ENCODE assay signal across 11 cellular contexts in genomic region chr11:94938399-94939055, GRCh38. TPM values are rescaled to one million over a fixed set of nuclear protein-coding genes. Genes with fewer than 3 reads are reported as not detected.
A peak's percentile ranks its signal among the peaks of the same experiment; 100 is the strongest.
DNase-seq lines count a peak whose midpoint lies in the region; ATAC-seq and TF ChIP-seq lines count a peak whose summit lies in the region.
"Had no signal": no experiment of that assay in that cellular context is flagged by ENCODE, and none has a peak within 500 bp of the region (broad histone marks: within the 10 kb centered on the region; RNA-seq: fewer than 3 reads in every experiment).

No MANE protein-coding gene starts in this region.

- no peaks in the 10 kb centered on the region for H3K79me2 ChIP-seq in GM23338 (replicated peaks; ENCODE audit: insufficient read depth)

- intact Hi-C loops in left ventricle myocardium inferior (cut with micrococcal nuclease) = no loop called here
- intact Hi-C loops in stomach (cut with DNase I; ENCODE audit: low total_unique reads) = no loop called here

- peak overlapping the region; percentile 72; the same call in 1 of the 2 replicates for H2AFZ ChIP-seq in GM23338

- WGBS in stomach, 5 donors = 32 to 48% (median 45%) methylated on average over 8 of the region's 8 CpGs

- H3K9ac ChIP-seq in adipocyte (ENCODE audit: low read length) = peak overlapping the region; percentile 43

- no peaks in the 10 kb centered on the region for H3K27me3 ChIP-seq in GM23338 (ENCODE audit: insufficient read depth)
- no peaks in the 10 kb centered on the region for H3K27me3 ChIP-seq in adipocyte (replicated peaks; ENCODE audit: control insufficient read depth, insufficient read depth, low read length)
- no peaks in the 10 kb centered on the region for H3K27me3 ChIP-seq in left ventricle myocardium inferior (ENCODE audit: low read depth)
- H3K27me3 ChIP-seq in stomach = no peaks in the 10 kb centered on the region
- H3K27me3 ChIP-seq: Peyer's patch had no signal

- H3K9me3 ChIP-seq in adipocyte (ENCODE audit: control insufficient read depth, low read length) (peaks cover 3% of the 10 kb centered on the region), left ventricle myocardium inferior (replicated peaks) (no peaks in the 10 kb centered on the region), stomach (no peaks in the 10 kb centered on the region)
- H3K9me3 ChIP-seq: Peyer's patch had no signal

- no peaks in the 10 kb centered on the region for H3K9me2 ChIP-seq in GM23338 (ENCODE audit: insufficient read depth)

- no peaks in the 10 kb centered on the region for H3K36me3 ChIP-seq in GM23338 (ENCODE audit: insufficient read depth)
- no peaks in the 10 kb centered on the region for H3K36me3 ChIP-seq in adipocyte (ENCODE audit: control insufficient read depth, insufficient read depth, low read length, severe bottlenecking)
- H3K36me3 ChIP-seq in left ventricle myocardium inferior = no peaks in the 10 kb centered on the region
- H3K36me3 ChIP-seq in stomach = no peaks in the 10 kb centered on the region
- H3K36me3 ChIP-seq: Peyer's patch had no signal

- no peak for ATAC-seq in GM23338
- no peak for ATAC-seq in HG02870 (IDR thresholded peaks at IDR 0.05; ENCODE audit: unreplicated experiment)
- no peak for ATAC-seq in HG03108 (IDR thresholded peaks at IDR 0.05; ENCODE audit: unreplicated experiment)
- ATAC-seq: GM12878 had no signal

- no peak for TF ChIP-seq EP300 in stomach (IDR thresholded peaks at IDR 0.05)

- H4K20me1 ChIP-seq in GM23338 (replicated peaks; ENCODE audit: insufficient read depth) = no peaks in the 10 kb centered on the region

- H3K4me1 ChIP-seq in GM23338 (ENCODE audit: insufficient read depth) = peaks cover 26% of the 10 kb centered on the region
- H3K4me1 ChIP-seq in adipocyte (ENCODE audit: control insufficient read depth, insufficient read depth, low read length) = peaks cover 31% of the 10 kb centered on the region
- peaks cover 40% of the 10 kb centered on the region for H3K4me1 ChIP-seq in left ventricle myocardium inferior
- peaks cover 0 to 7% (median 2%) of the 10 kb centered on the region in 4 donors for H3K4me1 ChIP-seq in stomach
- H3K4me1 ChIP-seq: Peyer's patch had no signal

- peaks cover 37% of the 10 kb centered on the region for H3K4me1 Mint-ChIP-seq in GM23338

- H3F3A ChIP-seq in GM23338 (replicated peaks; ENCODE audit: low read depth) = no peaks in the 10 kb centered on the region

- no peak overlapping the region for H3K4me3 Mint-ChIP-seq in GM23338
- H3K4me3 Mint-ChIP-seq: endodermal cell had no signal

- peaks cover 7% of the 10 kb centered on the region for H3K27me3 Mint-ChIP-seq in GM23338 (ENCODE audit: insufficient read depth, low read depth, poor library complexity)

- no peak for DNase-seq in GM23338 (ENCODE audit: low spot score)
- peak; percentile 90 for DNase-seq in adipocyte (ENCODE audit: low read depth)
- DNase-seq in left ventricle myocardium inferior = peak; percentile 82
- no peak for DNase-seq in stomach
- DNase-seq in epidermal melanocyte (ENCODE audit: insufficient read length, low spot score) = no peak
- DNase-seq in SK-N-DZ (ENCODE audit: low spot score) = no peak
- DNase-seq: endodermal cell had no signal

- no peak overlapping the region for H3K4me2 ChIP-seq in GM23338

- H3K9me3 Mint-ChIP-seq in GM23338 = no peaks in the 10 kb centered on the region
- H3K9me3 Mint-ChIP-seq: endodermal cell had no signal

- no peak for TF ChIP-seq POLR2A in stomach (IDR thresholded peaks at IDR 0.05)

- no peak overlapping the region for H3K27ac Mint-ChIP-seq in GM23338
- H3K27ac Mint-ChIP-seq: endodermal cell had no signal

- H3K27ac ChIP-seq in GM23338 (ENCODE audit: low read depth) = no peak overlapping the region
- peak overlapping the region; percentile 72 for H3K27ac ChIP-seq in left ventricle myocardium inferior (replicated peaks)
- H3K27ac ChIP-seq in stomach = peak overlapping the region in 3 of 5 donors; percentile 50 to 57 (median 55)
- H3K27ac ChIP-seq: Peyer's patch had no signal

- no peak overlapping the region for H3K4me3 ChIP-seq in GM23338
- peak overlapping the region; percentile 38 for H3K4me3 ChIP-seq in adipocyte (ENCODE audit: low read length)
- H3K4me3 ChIP-seq in left ventricle myocardium inferior = no peak overlapping the region
- no peak overlapping the region for H3K4me3 ChIP-seq in stomach
- H3K4me3 ChIP-seq: GM12878, Peyer's patch had no signal

- H3K36me3 Mint-ChIP-seq in GM23338 (ENCODE audit: low read depth) = no peaks in the 10 kb centered on the region; the same call in 2 of the 3 replicates

- TF ChIP-seq CTCF in GM23338 (conservative IDR thresholded peaks at IDR 0.05; ENCODE audit: low read depth in 2 of 2) (no peak), left ventricle myocardium inferior (IDR thresholded peaks at IDR 0.05; ENCODE audit: borderline replicate concordance) (no peak), stomach (IDR thresholded peaks at IDR 0.05) (no peak)

TF ChIP-seq in GM23338, 12 proteins besides CTCF, POLR2A, EP300 and RAD21:
- TF ChIP-seq POLR2AphosphoS5 (IDR thresholded peaks at IDR 0.05; ENCODE audit: low read depth) (no peak), STAT1 (IDR thresholded peaks at IDR 0.05; ENCODE audit: unreplicated experiment) (no peak), JUNB (IDR thresholded peaks at IDR 0.05; ENCODE audit: unreplicated experiment) (no peak), ETS1 (IDR thresholded peaks at IDR 0.05) (no peak), ZNF331 (CRISPR knock-in tag; IDR thresholded peaks at IDR 0.05; ENCODE audit: low read depth) (no peak), REST (IDR thresholded peaks at IDR 0.05; ENCODE audit: unreplicated experiment) (no peak), ZNF114 (CRISPR knock-in tag; IDR thresholded peaks at IDR 0.05) (no peak)

RNA-seq across cellular contexts. Expression of gene CWC15, which starts 34.8 kb away (rescaled TPM):
- total RNA-seq in GM23338 (2014; rRNA removed; shearing (Covaris generic)) = 28.2 and 31.9 TPM in 2 replicates
- 168 and 177 TPM in 2 replicates for polyA plus RNA-seq in GM23338 (2016; fragmentation: Nextera tagmentation; extraction: Ambion mirVana)
- 71.6 TPM for total RNA-seq in left ventricle myocardium inferior
- 10 to 100 TPM in 4 of 5 donors, 1 to 10 TPM in 1; 8.2 to 47.2 (median 37.5) TPM for total RNA-seq in stomach
- 10 to 100 TPM; 53.9 to 88.9 (median 56.7) TPM for polyA plus RNA-seq in stomach
- polyA plus RNA-seq in SK-N-DZ (2014; cell fraction: cytosol; rRNA removed) = 87.4 and 109 TPM in 2 replicates
- polyA plus RNA-seq in SK-N-DZ (2014; cell fraction: nucleus; rRNA removed) = 149 and 208 TPM in 2 replicates

RNA-seq across cellular contexts. Expression of gene KDM4D, which starts 35.0 kb away (rescaled TPM):
- total RNA-seq in GM23338 (2014; rRNA removed; shearing (Covaris generic)) = 0.94 and 2.6 TPM in 2 replicates
- polyA plus RNA-seq in GM23338 (2016; fragmentation: Nextera tagmentation; extraction: Ambion mirVana) (0.65 and 1.4 TPM in 2 replicates), stomach (under 1 TPM; 0.12 to 0.31 (median 0.25) TPM)
- total RNA-seq in left ventricle myocardium inferior (0.69 TPM), stomach (under 1 TPM in 2 of 5 donors, not detected in 3; 0.58 to 0.73 TPM)
- 6.5 and 8.6 TPM in 2 replicates for polyA plus RNA-seq in SK-N-DZ (2014; cell fraction: cytosol; rRNA removed)
- polyA plus RNA-seq in SK-N-DZ (2014; cell fraction: nucleus; rRNA removed) = 3.6 and 4.7 TPM in 2 replicates

Comparison
In these comparisons a context has a peak if more than half of its experiments do, and no peak if none do; other contexts are left out.
1. DNase-seq: peak in adipocyte (single experiment) and left ventricle myocardium inferior (single experiment); none in GM23338 (single experiment), stomach (single experiment), epidermal melanocyte (single experiment) and SK-N-DZ (single experiment).